ENCODE assay signal across 8 cellular contexts in the genomic region with DNA sequence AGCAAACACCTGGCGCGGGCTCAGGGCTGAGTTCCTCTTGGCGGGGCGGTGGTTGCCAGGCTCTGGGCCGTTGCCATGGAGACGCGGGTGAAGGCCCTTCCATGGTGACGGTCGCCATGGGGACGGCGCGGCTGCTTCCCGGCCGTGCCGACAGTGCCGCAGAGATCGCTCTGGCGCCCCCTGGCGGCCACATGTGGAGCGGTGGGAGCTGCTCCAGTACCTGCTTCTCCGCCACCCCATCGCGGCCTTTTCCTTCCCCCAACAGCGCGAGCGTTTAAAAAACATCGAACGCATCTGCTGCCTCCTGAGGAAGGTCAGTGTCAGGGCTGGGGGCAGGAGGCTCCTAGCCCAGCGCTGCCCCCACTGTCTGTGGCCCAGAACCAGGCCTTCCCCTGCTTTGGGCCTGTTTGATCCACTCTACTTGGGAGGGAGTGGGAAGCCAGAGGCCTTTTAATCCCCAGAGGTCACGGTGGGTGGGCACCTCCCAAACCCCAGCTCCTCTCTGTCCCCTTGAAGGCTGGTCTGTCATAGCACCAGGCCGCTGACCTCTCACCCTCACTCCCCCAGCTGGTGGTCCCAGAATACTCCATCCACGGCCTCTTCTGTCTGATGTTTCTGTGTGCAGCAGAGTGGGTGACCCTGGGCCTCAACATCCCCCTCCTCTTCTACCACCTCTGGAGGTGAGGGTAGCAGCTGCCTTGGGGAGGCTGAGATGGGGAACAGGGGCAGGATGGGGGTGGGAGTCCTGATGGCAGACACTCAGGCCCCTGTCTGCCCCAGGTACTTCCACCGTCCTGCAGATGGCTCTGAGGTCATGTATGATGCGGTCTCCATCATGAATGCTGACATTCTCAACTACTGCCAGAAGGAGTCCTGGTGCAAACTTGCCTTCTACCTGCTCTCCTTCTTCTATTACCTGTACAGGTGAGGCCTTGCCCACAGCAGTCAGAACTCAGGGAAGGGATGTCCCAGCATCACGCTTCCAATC. TPM values are rescaled to one million over a fixed set of nuclear protein-coding genes. Genes with fewer than 3 reads are reported as not detected.
DNase-seq lines count a peak whose midpoint lies in the region; ATAC-seq and TF ChIP-seq lines count a peak whose summit lies in the region.

No MANE protein-coding gene starts in this region.

- intact Hi-C loops in activated T-helper 2 cell treated with anti-CD3 and anti-CD28 coated beads, Interferon-gamma antibody, Interleukin-2, Interleukin-4, amounts not matched to agents 10 μg/mL and 5 μg/mL and 100 μg/mL, durations not matched to agents 14 hours and 24 hours and 36 hours (cut with micrococcal nuclease), result loop anchor here (1.0 kb wide), 1 partner anchor 60 kb away; no protein-coding TSS in a partner anchor

- H3K4me1 Mint-ChIP-seq in H9 (peaks cover 28 to 32% of the 10 kb centered on the region in 2 experiments), neural progenitor cell (peaks cover 54% of the 10 kb centered on the region)
- H3K4me1 Mint-ChIP-seq in activated T-helper 2 cell treated with anti-CD3 and anti-CD28 coated beads, Interferon-gamma antibody, Interleukin-2, Interleukin-4, amounts not matched to agents 10 μg/mL and 5 μg/mL and 100 μg/mL, durations not matched to agents 14 hours and 24 hours and 36 hours (ENCODE audit: low read depth), result peaks cover 26% of the 10 kb centered on the region

- no peak overlapping the region for H3K56ac ChIP-seq in H9 (ENCODE audit: insufficient read length, low read depth, low read length)

- H3K79me1 ChIP-seq in H9 (ENCODE audit: insufficient read depth, low read depth, low read length, poor library complexity, severe bottlenecking), result no peaks in the 10 kb centered on the region

- H3F3A ChIP-seq in MM.1S (ENCODE audit: insufficient read depth, low read length), result no peaks in the 10 kb centered on the region
- peaks cover 25% of the 10 kb centered on the region for H3F3A ChIP-seq in neural progenitor cell (ENCODE audit: low read depth)

- H3K14ac ChIP-seq in H9 (ENCODE audit: insufficient read depth, low read length), result no peak overlapping the region

- H3K4me1 ChIP-seq in H9 (ENCODE audit: insufficient read depth, low read length), result no peaks in the 10 kb centered on the region
- H3K4me1 ChIP-seq in MM.1S (ENCODE audit: low read length), result peaks cover 11% of the 10 kb centered on the region
- peaks cover under 1% of the 10 kb centered on the region for H3K4me1 ChIP-seq in RWPE2 (ENCODE audit: insufficient read depth, poor library complexity, severe bottlenecking)
- peaks cover 22% of the 10 kb centered on the region for H3K4me1 ChIP-seq in neural progenitor cell

- DNase-seq in GDM1 (lab: John Stamatoyannopoulos, UW) (peak; percentile 97), H9 (peak; percentile 99), MM.1S (peak; percentile 99), RWPE2 (ENCODE audit: low spot score) (peak; percentile 98), fibroblast of pulmonary artery (ENCODE audit: low read depth) (peak; percentile 96), neural progenitor cell (ENCODE audit: low spot score) (peak; percentile 100), stromal cell of bone marrow (ENCODE audit: low read depth) (peak; percentile 87)
- peak; percentile 97 for DNase-seq in activated T-helper 2 cell treated with anti-CD3 and anti-CD28 coated beads, Interferon-gamma antibody, Interleukin-2, Interleukin-4, amounts not matched to agents 10 μg/mL and 5 μg/mL and 100 μg/mL, durations not matched to agents 14 hours and 24 hours and 36 hours (ENCODE audit: low spot score)

- H2BK120ac ChIP-seq in H9 (ENCODE audit: low read depth, low read length, poor library complexity, severe bottlenecking), result no peak overlapping the region

- no peak overlapping the region for H3K23ac ChIP-seq in H9 (ENCODE audit: insufficient read length, low read depth, low read length)

- H2BK5ac ChIP-seq in H9 (ENCODE audit: insufficient read length, low read length), result no peak overlapping the region

- no peaks in the 10 kb centered on the region for H3K79me2 ChIP-seq in H9 (ENCODE audit: insufficient read depth, low read length)
- H3K79me2 ChIP-seq in MM.1S (ENCODE audit: low read length), result peaks cover 3% of the 10 kb centered on the region
- no peaks in the 10 kb centered on the region for H3K79me2 ChIP-seq in neural progenitor cell (ENCODE audit: low read depth)

- H3K9me3 Mint-ChIP-seq in H9 (no peaks in the 10 kb centered on the region; a peak in 1 of 5 replicates), neural progenitor cell (no peaks in the 10 kb centered on the region)
- no peaks in the 10 kb centered on the region for H3K9me3 Mint-ChIP-seq in activated T-helper 2 cell treated with anti-CD3 and anti-CD28 coated beads, Interferon-gamma antibody, Interleukin-2, Interleukin-4, amounts not matched to agents 10 μg/mL and 5 μg/mL and 100 μg/mL, durations not matched to agents 14 hours and 24 hours and 36 hours

- H3K27ac Mint-ChIP-seq in H9, result 0 out of 7 replicates have a peak overlapping the region, but pooled peaks of 1 of the 3 experiments have one; percentile 44
- H3K27ac Mint-ChIP-seq in activated T-helper 2 cell treated with anti-CD3 and anti-CD28 coated beads, Interferon-gamma antibody, Interleukin-2, Interleukin-4, amounts not matched to agents 10 μg/mL and 5 μg/mL and 100 μg/mL, durations not matched to agents 14 hours and 24 hours and 36 hours, result no peak overlapping the region
- no peak overlapping the region for H3K27ac Mint-ChIP-seq in neural progenitor cell

- H3K9me2 ChIP-seq in MM.1S (replicated peaks; ENCODE audit: insufficient read depth, low read length), result no peaks in the 10 kb centered on the region

- no peak overlapping the region for H4K8ac ChIP-seq in H9 (replicated peaks; ENCODE audit: insufficient read length, low read depth, low read length)

- H3K18ac ChIP-seq in H9 (ENCODE audit: insufficient read length, low read depth, low read length), result no peak overlapping the region

- no peaks in the 10 kb centered on the region for H3K23me2 ChIP-seq in H9 (ENCODE audit: insufficient read length, low read depth, low read length, poor library complexity, severe bottlenecking)

- H4K5ac ChIP-seq in H9 (ENCODE audit: insufficient read length, low read depth, low read length), result no peak overlapping the region

- H2AFZ ChIP-seq in H9 (ENCODE audit: low read length) (no peak overlapping the region), MM.1S (ENCODE audit: low read length) (no peak overlapping the region), neural progenitor cell (replicated peaks) (no peak overlapping the region)

- TF ChIP-seq CTCF in H9 (conservative IDR thresholded peaks at IDR 0.05), result peak; percentile 99
- peak; percentile 93 for TF ChIP-seq CTCF in MM.1S (IDR thresholded peaks at IDR 0.05; ENCODE audit: low read length)
- peak; percentile 90 for TF ChIP-seq CTCF in RWPE2 (IDR thresholded peaks at IDR 0.05; ENCODE audit: poor library complexity, severe bottlenecking)
- TF ChIP-seq CTCF in fibroblast of pulmonary artery (IDR thresholded peaks at IDR 0.05; ENCODE audit: low read length, missing control alignments), result peak; percentile 80
- peak; percentile 91 for TF ChIP-seq CTCF in neural progenitor cell (IDR thresholded peaks at IDR 0.05)

- H2BK20ac ChIP-seq in H9 (ENCODE audit: low read depth, low read length, poor library complexity, severe bottlenecking), result no peak overlapping the region

- peak; percentile 78 for ATAC-seq in RWPE2 (ENCODE audit: low read depth)

- H3K36me3 ChIP-seq in MM.1S (replicated peaks; ENCODE audit: insufficient read depth, low read length) (no peaks in the 10 kb centered on the region), RWPE2 (ENCODE audit: low read depth) (peaks cover 13% of the 10 kb centered on the region; the same call in 1 of the 2 replicates), neural progenitor cell (no peaks in the 10 kb centered on the region)

- no peak overlapping the region for H2BK15ac ChIP-seq in H9 (ENCODE audit: low read depth, low read length)

- H3K27me3 Mint-ChIP-seq in H9 (ENCODE audit: low read depth) (peaks cover 23% of the 10 kb centered on the region), neural progenitor cell (ENCODE audit: insufficient read depth, low read depth) (peaks cover 2% of the 10 kb centered on the region)
- H3K27me3 Mint-ChIP-seq in activated T-helper 2 cell treated with anti-CD3 and anti-CD28 coated beads, Interferon-gamma antibody, Interleukin-2, Interleukin-4, amounts not matched to agents 10 μg/mL and 5 μg/mL and 100 μg/mL, durations not matched to agents 14 hours and 24 hours and 36 hours (ENCODE audit: low read depth), result peaks cover 14% of the 10 kb centered on the region

- H3K4me3 ChIP-seq in MM.1S (ENCODE audit: low read length) (no peak overlapping the region), RWPE2 (ENCODE audit: severe bottlenecking) (no peak overlapping the region), fibroblast of pulmonary artery (replicated peaks; ENCODE audit: low read depth, low read length) (no peak overlapping the region), neural progenitor cell (no peak overlapping the region)

- no peak overlapping the region for H3K4ac ChIP-seq in H9 (ENCODE audit: low read depth, low read length)

- H3K27ac ChIP-seq in H9 (ENCODE audit: insufficient read length, low read depth, low read length), result no peak overlapping the region
- peak overlapping the region; percentile 14; the same call in 1 of the 2 replicates for H3K27ac ChIP-seq in MM.1S (ENCODE audit: low read length)
- no peak overlapping the region for H3K27ac ChIP-seq in RWPE2 (ENCODE audit: poor library complexity, severe bottlenecking)
- H3K27ac ChIP-seq in neural progenitor cell, result no peak overlapping the region

- H3K9me3 ChIP-seq in H9 (ENCODE audit: control insufficient read depth, low read depth, low read length), result no peaks in the 10 kb centered on the region
- no peaks in the 10 kb centered on the region for H3K9me3 ChIP-seq in MM.1S (replicated peaks; ENCODE audit: insufficient read depth, low read length)
- no peaks in the 10 kb centered on the region for H3K9me3 ChIP-seq in RWPE2 (ENCODE audit: severe bottlenecking)
- H3K9me3 ChIP-seq in neural progenitor cell (ENCODE audit: low read depth), result no peaks in the 10 kb centered on the region

- H3K4me3 Mint-ChIP-seq in H9 (peak overlapping the region in 1 of 2 experiments; percentile 18; a peak in 1 of 5 replicates), neural progenitor cell (peak overlapping the region; percentile 67)
- H3K4me3 Mint-ChIP-seq in activated T-helper 2 cell treated with anti-CD3 and anti-CD28 coated beads, Interferon-gamma antibody, Interleukin-2, Interleukin-4, amounts not matched to agents 10 μg/mL and 5 μg/mL and 100 μg/mL, durations not matched to agents 14 hours and 24 hours and 36 hours (ENCODE audit: low read depth), result no peak overlapping the region

- no peak overlapping the region for H4K91ac ChIP-seq in H9 (ENCODE audit: insufficient read length, low read depth, low read length)

- H4K20me1 ChIP-seq in H9 (ENCODE audit: control insufficient read depth, insufficient read depth, insufficient read length), result no peaks in the 10 kb centered on the region
- H4K20me1 ChIP-seq in MM.1S (ENCODE audit: insufficient read depth, low read length), result no peaks in the 10 kb centered on the region
- H4K20me1 ChIP-seq in neural progenitor cell (ENCODE audit: low read depth), result peaks cover 52% of the 10 kb centered on the region

- H2AK5ac ChIP-seq in H9 (ENCODE audit: insufficient read length, low read length), result no peak overlapping the region

- H3K9ac ChIP-seq in H9 (ENCODE audit: extremely low read depth, insufficient read length, low read length) (no peak overlapping the region), MM.1S (ENCODE audit: low read length) (peak overlapping the region; percentile 34; the same call in 1 of the 2 replicates), neural progenitor cell (no peak overlapping the region)

- H2BK12ac ChIP-seq in H9 (ENCODE audit: insufficient read length, low read depth, low read length), result no peak overlapping the region

- H3K4me2 ChIP-seq in H9 (ENCODE audit: insufficient read depth, insufficient read length, low read length), result no peak overlapping the region
- peak overlapping the region; percentile 68; the same call in 1 of the 2 replicates for H3K4me2 ChIP-seq in MM.1S (ENCODE audit: low read depth, low read length)
- peak overlapping the region; percentile 70 for H3K4me2 ChIP-seq in neural progenitor cell

- H3T11ph ChIP-seq in H9 (ENCODE audit: low read length), result no peak overlapping the region

- no peaks in the 10 kb centered on the region for H3K27me3 ChIP-seq in H9 (ENCODE audit: insufficient read depth, low read length)
- no peaks in the 10 kb centered on the region; the same call in 1 of the 2 replicates for H3K27me3 ChIP-seq in MM.1S (replicated peaks; ENCODE audit: insufficient read depth, low read length)
- no peaks in the 10 kb centered on the region for H3K27me3 ChIP-seq in RWPE2 (ENCODE audit: insufficient read depth, poor library complexity, severe bottlenecking)
- H3K27me3 ChIP-seq in neural progenitor cell, result peaks cover 8% of the 10 kb centered on the region

- no CpG with 5 or more reads among the region's 35 CpGs for WGBS in H9 (ENCODE audit: extremely low coverage, insufficient read length, low lambda C conversion rate)

- H3K36me3 Mint-ChIP-seq in H9 (ENCODE audit: insufficient read depth in 1 of 3, low read depth in 3 of 3) (peaks cover 0 to 10% (median 9%) of the 10 kb centered on the region in 3 experiments; a peak in 5 of 7 replicates), neural progenitor cell (no peaks in the 10 kb centered on the region)
- H3K36me3 Mint-ChIP-seq in activated T-helper 2 cell treated with anti-CD3 and anti-CD28 coated beads, Interferon-gamma antibody, Interleukin-2, Interleukin-4, amounts not matched to agents 10 μg/mL and 5 μg/mL and 100 μg/mL, durations not matched to agents 14 hours and 24 hours and 36 hours (ENCODE audit: low read depth), result peaks cover 3% of the 10 kb centered on the region

RNA-seq across cellular contexts. Expression of gene CNIH2, which starts 4.8 kb away (rescaled TPM):
- total RNA-seq in H9 (2021), result 11.8 and 12.0 TPM in 2 replicates
- 0.91 and 1.5 TPM in 2 replicates for total RNA-seq in activated T-helper 2 cell treated with anti-CD3 and anti-CD28 coated beads, Interferon-gamma antibody, Interleukin-2, Interleukin-4, amounts not matched to agents 10 μg/mL and 5 μg/mL and 100 μg/mL, durations not matched to agents 14 hours and 24 hours and 36 hours
- 5.6 and 5.7 TPM in 2 replicates for total RNA-seq in neural progenitor cell (ENCODE audit: low replicate concordance)

RNA-seq across cellular contexts. Expression of gene YIF1A, which starts 6.2 kb away (rescaled TPM):
- total RNA-seq in H9 (2021), result 64.3 and 71.6 TPM in 2 replicates
- 78.9 and 85.2 TPM in 2 replicates for total RNA-seq in activated T-helper 2 cell treated with anti-CD3 and anti-CD28 coated beads, Interferon-gamma antibody, Interleukin-2, Interleukin-4, amounts not matched to agents 10 μg/mL and 5 μg/mL and 100 μg/mL, durations not matched to agents 14 hours and 24 hours and 36 hours
- 19.0 and 41.0 TPM in 2 replicates for total RNA-seq in neural progenitor cell (ENCODE audit: low replicate concordance)

RNA-seq across cellular contexts. Expression of gene TMEM151A, which starts 8.9 kb away (rescaled TPM):
- total RNA-seq in H9 (2021) (1.2 and 1.4 TPM in 2 replicates), neural progenitor cell (ENCODE audit: low replicate concordance) (0.03 TPM in 1 of 2 replicates, not detected in the other)
- not detected in 2 replicates for total RNA-seq in activated T-helper 2 cell treated with anti-CD3 and anti-CD28 coated beads, Interferon-gamma antibody, Interleukin-2, Interleukin-4, amounts not matched to agents 10 μg/mL and 5 μg/mL and 100 μg/mL, durations not matched to agents 14 hours and 24 hours and 36 hours

RNA-seq across cellular contexts. Expression of gene RAB1B, which starts 14.3 kb away (rescaled TPM):
- 118 and 122 TPM in 2 replicates for total RNA-seq in H9 (2021)
- total RNA-seq in activated T-helper 2 cell treated with anti-CD3 and anti-CD28 coated beads, Interferon-gamma antibody, Interleukin-2, Interleukin-4, amounts not matched to agents 10 μg/mL and 5 μg/mL and 100 μg/mL, durations not matched to agents 14 hours and 24 hours and 36 hours, result 134 and 139 TPM in 2 replicates
- 54.0 and 85.5 TPM in 2 replicates for total RNA-seq in neural progenitor cell (ENCODE audit: low replicate concordance)

RNA-seq across cellular contexts. Expression of gene KLC2, which starts 25.3 kb away (rescaled TPM):
- 56.7 and 59.7 TPM in 2 replicates for total RNA-seq in H9 (2021)
- total RNA-seq in activated T-helper 2 cell treated with anti-CD3 and anti-CD28 coated beads, Interferon-gamma antibody, Interleukin-2, Interleukin-4, amounts not matched to agents 10 μg/mL and 5 μg/mL and 100 μg/mL, durations not matched to agents 14 hours and 24 hours and 36 hours, result 48.3 and 51.9 TPM in 2 replicates
- 10.6 and 38.2 TPM in 2 replicates for total RNA-seq in neural progenitor cell (ENCODE audit: low replicate concordance)
